In genomic region chr4:99180367-99181169, GRCh38 we compare ENCODE assay signal across 19 cellular contexts. TPM values are rescaled to one million over a fixed set of nuclear protein-coding genes. Genes with fewer than 3 reads are reported as not detected.
DNase-seq lines count a peak whose midpoint lies in the region; ATAC-seq, FAIRE-seq and TF ChIP-seq lines count a peak whose summit lies in the region.
"Had no signal": no experiment of that assay in that cellular context is flagged by ENCODE, and none has a peak within 500 bp of the region (broad histone marks: within the 10 kb centered on the region; RNA-seq: fewer than 3 reads in every experiment).

No MANE protein-coding gene starts in this region.

- peak; percentile 82 for ATAC-seq in RWPE2 (ENCODE audit: low read depth)
- ATAC-seq in foreskin keratinocyte, result peak; percentile 83
- no peak for ATAC-seq in stimulated activated naive B cell treated with anti-CD40 and anti-IgM and Interleukin-4, amounts not matched to agents 10 μg/mL and 1 μg/mL and 100 μg/mL, for 72 hours (replicated peaks)
- ATAC-seq: K562 had no signal

- H3K9me3 ChIP-seq in RWPE2 (ENCODE audit: severe bottlenecking) (no peaks in the 10 kb centered on the region), Karpas-422 (ENCODE audit: low read length) (no peaks in the 10 kb centered on the region)

- peaks cover 16 to 17% of the 10 kb centered on the region in 2 donors for H3K36me3 Mint-ChIP-seq in stimulated activated naive B cell treated with anti-CD40 and anti-IgM and Interleukin-4, amounts not matched to agents 10 μg/mL and 1 μg/mL and 100 μg/mL, for 72 hours

- H3K27ac Mint-ChIP-seq in stimulated activated naive B cell treated with anti-CD40 and anti-IgM and Interleukin-4, amounts not matched to agents 10 μg/mL and 1 μg/mL and 100 μg/mL, for 72 hours, result no peak overlapping the region
- H3K27ac Mint-ChIP-seq: activated CD4-positive, alpha-beta memory T cell treated with anti-CD3 and anti-CD28 coated beads, Interleukin-2, amount 10 ng/mL, durations not matched to agents 7 days and 5 days; progenitor cell of endocrine pancreas had no signal

- no peaks in the 10 kb centered on the region for H3K79me2 ChIP-seq in Karpas-422 (ENCODE audit: low read length)

- H4K20me1 ChIP-seq in Karpas-422 (ENCODE audit: insufficient read depth, low read depth, low read length), result no peaks in the 10 kb centered on the region

- no peaks in the 10 kb centered on the region for H3K4me1 Mint-ChIP-seq in stimulated activated naive B cell treated with anti-CD40 and anti-IgM and Interleukin-4, amounts not matched to agents 10 μg/mL and 1 μg/mL and 100 μg/mL, for 72 hours
- H3K4me1 Mint-ChIP-seq: activated CD4-positive, alpha-beta memory T cell treated with anti-CD3 and anti-CD28 coated beads, Interleukin-2, amount 10 ng/mL, durations not matched to agents 7 days and 5 days; H9 had no signal

- no peak overlapping the region for H3K9ac ChIP-seq in Karpas-422 (ENCODE audit: low read length)

- H3K27ac ChIP-seq in RWPE2 (ENCODE audit: poor library complexity, severe bottlenecking), result no peak overlapping the region
- H3K27ac ChIP-seq in foreskin keratinocyte, result no peak overlapping the region
- H3K27ac ChIP-seq in Karpas-422 (ENCODE audit: low read length), result no peak overlapping the region

- no peak overlapping the region for H3K4me3 Mint-ChIP-seq in stimulated activated naive B cell treated with anti-CD40 and anti-IgM and Interleukin-4, amounts not matched to agents 10 μg/mL and 1 μg/mL and 100 μg/mL, for 72 hours
- H3K4me3 Mint-ChIP-seq: activated CD4-positive, alpha-beta memory T cell treated with anti-CD3 and anti-CD28 coated beads, Interleukin-2, amount 10 ng/mL, durations not matched to agents 7 days and 5 days; H9 had no signal

- H2AFZ ChIP-seq in Karpas-422 (ENCODE audit: low read length), result no peak overlapping the region

- H3K36me3 ChIP-seq in RWPE2 (ENCODE audit: low read depth) (no peaks in the 10 kb centered on the region), Karpas-422 (ENCODE audit: insufficient read depth, low read length) (no peaks in the 10 kb centered on the region)
- H3K36me3 ChIP-seq: heart left ventricle had no signal

- no peaks in the 10 kb centered on the region for H3K9me2 ChIP-seq in Karpas-422 (replicated peaks; ENCODE audit: insufficient read depth, low read length)

- H3K4me1 ChIP-seq in RWPE2 (ENCODE audit: insufficient read depth, poor library complexity, severe bottlenecking) (no peaks in the 10 kb centered on the region), foreskin keratinocyte (no peaks in the 10 kb centered on the region), Karpas-422 (ENCODE audit: low read length) (no peaks in the 10 kb centered on the region)
- H3K4me1 ChIP-seq: heart left ventricle had no signal

- TF ChIP-seq POLR2A in H54 (IDR thresholded peaks at IDR 0.05; ENCODE audit: low read depth, low read length), result no peak

- no peak overlapping the region for H3K4me3 ChIP-seq in RWPE2 (ENCODE audit: severe bottlenecking)
- H3K4me3 ChIP-seq in skeletal muscle cell (ENCODE audit: low read depth, low read length), result no peak overlapping the region
- H3K4me3 ChIP-seq in Karpas-422 (ENCODE audit: low read length), result no peak overlapping the region
- H3K4me3 ChIP-seq: heart left ventricle, K562 had no signal

- no peak for FAIRE-seq in H54 (lab: Jason Lieb, UNC)
- FAIRE-seq: K562 had no signal

- TF ChIP-seq CTCF in RWPE2 (IDR thresholded peaks at IDR 0.05; ENCODE audit: poor library complexity, severe bottlenecking) (no peak), foreskin keratinocyte (conservative IDR thresholded peaks at IDR 0.05) (no peak)

- H3K9me3 Mint-ChIP-seq in stimulated activated naive B cell treated with anti-CD40 and anti-IgM and Interleukin-4, amounts not matched to agents 10 μg/mL and 1 μg/mL and 100 μg/mL, for 72 hours, result peaks cover 13 to 15% of the 10 kb centered on the region in 2 donors

- H3K27me3 Mint-ChIP-seq in stimulated activated naive B cell treated with anti-CD40 and anti-IgM and Interleukin-4, amounts not matched to agents 10 μg/mL and 1 μg/mL and 100 μg/mL, for 72 hours, result no peaks in the 10 kb centered on the region
- H3K27me3 Mint-ChIP-seq: activated CD4-positive, alpha-beta memory T cell treated with anti-CD3 and anti-CD28 coated beads, Interleukin-2, amount 10 ng/mL, durations not matched to agents 7 days and 5 days; progenitor cell of endocrine pancreas had no signal

- DNase-seq in H54 (ENCODE audit: insufficient read length, low spot score) (peak; percentile 0), RWPE2 (ENCODE audit: low spot score) (no peak), foreskin keratinocyte (peak; percentile 52 to 74), skeletal muscle cell (ENCODE audit: low read depth) (peak; percentile 72), T-helper 1 cell (no peak), OCI-M1 (lab: John Stamatoyannopoulos, UW) (no peak), Karpas-422 (no peak)
- no peak for DNase-seq in stimulated activated naive B cell treated with anti-CD40 and anti-IgM and Interleukin-4, amounts not matched to agents 10 μg/mL and 1 μg/mL and 100 μg/mL, for 72 hours
- DNase-seq: activated CD4-positive, alpha-beta memory T cell treated with anti-CD3 and anti-CD28 coated beads, Interleukin-2, amount 10 ng/mL, durations not matched to agents 7 days and 5 days; activated gamma-delta T cell treated with Interleukin-2 at 50 U/mL for 16 hours; H9; heart left ventricle; NCI-H2171; substantia nigra had no signal

- H3K4me2 ChIP-seq in Karpas-422 (ENCODE audit: low read depth, low read length, poor library complexity, severe bottlenecking), result no peak overlapping the region

- H3K27me3 ChIP-seq in RWPE2 (ENCODE audit: insufficient read depth, poor library complexity, severe bottlenecking) (no peaks in the 10 kb centered on the region), foreskin keratinocyte (no peaks in the 10 kb centered on the region), Karpas-422 (ENCODE audit: low read length) (no peaks in the 10 kb centered on the region)
- H3K27me3 ChIP-seq: heart left ventricle had no signal

RNA-seq across cellular contexts. Expression of gene ADH4, which starts 36.5 kb away (rescaled TPM):
- not detected in 2 replicates for total RNA-seq in foreskin keratinocyte
- polyA plus RNA-seq in foreskin keratinocyte, result not detected in 2 replicates
- not detected in 2 replicates for total RNA-seq in Karpas-422 (2014; rRNA removed; shearing (Covaris generic); ENCODE audit: low replicate concordance)
- total RNA-seq: activated CD4-positive, alpha-beta memory T cell treated with anti-CD3 and anti-CD28 coated beads, Interleukin-2, amount 10 ng/mL, durations not matched to agents 7 days and 5 days; H9; heart left ventricle; K562; lung microvascular endothelial cell; OCI-LY7; progenitor cell of endocrine pancreas; T-helper 2 cell treated with Interferon-gamma antibody and Interleukin-4, amounts not matched to agents 100 ng/mL and 5 ng/mL, for 36 hours had no signal
- polyA plus RNA-seq: K562 had no signal

RNA-seq across cellular contexts. Expression of gene ADH6, which starts 38.5 kb away (rescaled TPM):
- not detected in 2 replicates for total RNA-seq in foreskin keratinocyte
- not detected in 2 replicates for polyA plus RNA-seq in foreskin keratinocyte
- not detected in 2 replicates for total RNA-seq in Karpas-422 (2014; rRNA removed; shearing (Covaris generic); ENCODE audit: low replicate concordance)
- total RNA-seq: activated CD4-positive, alpha-beta memory T cell treated with anti-CD3 and anti-CD28 coated beads, Interleukin-2, amount 10 ng/mL, durations not matched to agents 7 days and 5 days; H9; heart left ventricle; K562; lung microvascular endothelial cell; OCI-LY7; T-helper 2 cell treated with Interferon-gamma antibody and Interleukin-4, amounts not matched to agents 100 ng/mL and 5 ng/mL, for 36 hours had no signal
- polyA plus RNA-seq: heart left ventricle had no signal

Comparison
In these comparisons a context has a peak if more than half of its experiments do, and no peak if none do; other contexts are left out.
1. DNase-seq: peak in H54 (single experiment), foreskin keratinocyte (2 of 2) and skeletal muscle cell (single experiment); none in RWPE2 (single experiment), T-helper 1 cell (0 of 5), OCI-M1 (single experiment), Karpas-422 (single experiment) and stimulated activated naive B cell treated with anti-CD40 and anti-IgM and Interleukin-4, amounts not matched to agents 10 μg/mL and 1 μg/mL and 100 μg/mL, for 72 hours (single experiment).
2. ATAC-seq: peak in RWPE2 (single experiment) and foreskin keratinocyte (single experiment); none in stimulated activated naive B cell treated with anti-CD40 and anti-IgM and Interleukin-4, amounts not matched to agents 10 μg/mL and 1 μg/mL and 100 μg/mL, for 72 hours (0 of 2).